In genomic region chr11:116703421-116703820, GRCh38 we compare ENCODE assay signal across 12 cellular contexts.
A peak's percentile ranks its signal among the peaks of the same experiment; 100 is the strongest.
DNase-seq lines count a peak whose midpoint lies in the region; ATAC-seq and TF ChIP-seq lines count a peak whose summit lies in the region.
"Had no signal": no experiment of that assay in that cellular context is flagged by ENCODE, and none has a peak within 500 bp of the region (broad histone marks: within the 10 kb centered on the region; RNA-seq: fewer than 3 reads in every experiment).

No MANE protein-coding gene starts in this region.

- no peak overlapping the region for H3K4me3 Mint-ChIP-seq in memory B cell
- H3K4me3 Mint-ChIP-seq: activated naive CD4-positive, alpha-beta T cell treated with anti-CD3 and anti-CD28 coated beads, Interleukin-2, amount 10 ng/mL, durations not matched to agents 7 days and 5 days; CD4-positive, alpha-beta memory T cell had no signal

- TF ChIP-seq CTCF in SK-N-SH (IDR thresholded peaks at IDR 0.05), result no peak
- no peak for TF ChIP-seq CTCF in left lung (IDR thresholded peaks at IDR 0.05)

- H3K27me3 ChIP-seq in SK-N-SH (ENCODE audit: insufficient read depth) (no peaks in the 10 kb centered on the region), left lung (peaks cover 12 to 28% of the 10 kb centered on the region in 2 donors)

- H3K9me3 ChIP-seq in SK-N-SH (no peaks in the 10 kb centered on the region), left lung (no peaks in the 10 kb centered on the region)
- H3K9me3 ChIP-seq: thoracic aorta had no signal

- H3K9me3 Mint-ChIP-seq in memory B cell, result no peaks in the 10 kb centered on the region
- H3K9me3 Mint-ChIP-seq: activated naive CD4-positive, alpha-beta T cell treated with anti-CD3 and anti-CD28 coated beads, Interleukin-2, amount 10 ng/mL, durations not matched to agents 7 days and 5 days had no signal

- no peaks in the 10 kb centered on the region for H3K36me3 Mint-ChIP-seq in memory B cell
- H3K36me3 Mint-ChIP-seq: activated naive CD4-positive, alpha-beta T cell treated with anti-CD3 and anti-CD28 coated beads, Interleukin-2, amount 10 ng/mL, durations not matched to agents 7 days and 5 days; CD4-positive, alpha-beta memory T cell had no signal

- H3K4me1 ChIP-seq in SK-N-SH (ENCODE audit: control insufficient read depth in 1 of 2, insufficient read depth in 2 of 2, low read depth in 1 of 2, low read length in 1 of 2) (peaks cover 0 to 24% of the 10 kb centered on the region in 2 experiments; a peak in 1 of 4 replicates), left lung (no peaks in the 10 kb centered on the region)

- H4K20me1 ChIP-seq in SK-N-SH (ENCODE audit: insufficient read depth), result no peaks in the 10 kb centered on the region

- intact Hi-C loops in left lung (cut with DNase I), result no loop called here

- POLR2A ChIA-PET in SK-N-SH (lab: Yijun Ruan, JAX), result interaction anchor here (0.6 to 1.7 kb wide), 6 partner anchors 28 to 1629 kb away, joined by 3 to 9 read pairs (median 4); no protein-coding TSS in a partner anchor

- H3K36me3 ChIP-seq in SK-N-SH (replicated peaks in 1 of 2; ENCODE audit: control insufficient read depth in 1 of 2, insufficient read depth in 2 of 2, low read length in 1 of 2), result no peaks in the 10 kb centered on the region
- no peaks in the 10 kb centered on the region for H3K36me3 ChIP-seq in left lung
- H3K36me3 ChIP-seq: thoracic aorta had no signal

- peak; percentile 64 for DNase-seq in COR-L47 (lab: John Stamatoyannopoulos, UW)
- peak; percentile 58 for DNase-seq in NCI-H1436 (lab: John Stamatoyannopoulos, UW)
- DNase-seq in SK-N-SH, result peak; percentile 94
- no peak for DNase-seq in memory B cell (ENCODE audit: low spot score in 2 of 2)
- no peak for DNase-seq in left lung
- no peak for DNase-seq in kidney glomerular epithelial cell (lab: John Stamatoyannopoulos, UW)
- DNase-seq: activated naive CD4-positive, alpha-beta T cell treated with anti-CD3 and anti-CD28 coated beads, Interleukin-2, amount 10 ng/mL, durations not matched to agents 7 days and 5 days; NCI-H2081 treated with DMSO at 0.1 percent for 48 hours had no signal

- H3K9ac ChIP-seq in SK-N-SH, result no peak overlapping the region

- no peak overlapping the region for H3K4me3 ChIP-seq in SK-N-SH (ENCODE audit: low read depth in 2 of 2, low read length in 1 of 2)
- no peak overlapping the region for H3K4me3 ChIP-seq in left lung
- H3K4me3 ChIP-seq: thoracic aorta had no signal

- CTCF ChIA-PET in SK-N-SH (lab: Yijun Ruan, JAX), result interaction anchor here (1.4 to 8.1 kb wide), 3 partner anchors 12 to 30 kb away, joined by 3 to 60 read pairs (median 36); no protein-coding TSS in a partner anchor

- ATAC-seq in memory B cell (ENCODE audit: low read depth) (peak; percentile 12), left lung (no peak), GM21447 (IDR thresholded peaks at IDR 0.05; ENCODE audit: unreplicated experiment) (no peak), GM19452 (IDR thresholded peaks at IDR 0.05; ENCODE audit: unreplicated experiment) (no peak)

- H3K27ac Mint-ChIP-seq in memory B cell, result no peak overlapping the region
- H3K27ac Mint-ChIP-seq: activated naive CD4-positive, alpha-beta T cell treated with anti-CD3 and anti-CD28 coated beads, Interleukin-2, amount 10 ng/mL, durations not matched to agents 7 days and 5 days had no signal

- no peaks in the 10 kb centered on the region for H3K4me1 Mint-ChIP-seq in memory B cell
- H3K4me1 Mint-ChIP-seq: activated naive CD4-positive, alpha-beta T cell treated with anti-CD3 and anti-CD28 coated beads, Interleukin-2, amount 10 ng/mL, durations not matched to agents 7 days and 5 days had no signal

- no peak overlapping the region for H3K4me2 ChIP-seq in SK-N-SH

- no peaks in the 10 kb centered on the region for H3K9me2 ChIP-seq in SK-N-SH

- H3K79me2 ChIP-seq in SK-N-SH (ENCODE audit: insufficient read depth), result no peaks in the 10 kb centered on the region

- peak in 1 of 2 experiments; percentile 38; a peak in 1 of 4 replicates for TF ChIP-seq EP300 in SK-N-SH (IDR thresholded peaks at IDR 0.05; ENCODE audit: borderline replicate concordance in 1 of 2, low read depth in 1 of 2, low read length in 1 of 2)

- H2AFZ ChIP-seq in SK-N-SH (ENCODE audit: low read depth), result no peak overlapping the region

- 8% methylated on average over 7 of the region's 11 CpGs for WGBS in SK-N-SH (ENCODE audit: low lambda C conversion rate)

- H3K27me3 Mint-ChIP-seq in memory B cell, result peaks cover 7% of the 10 kb centered on the region

- peak; percentile 31 for TF ChIP-seq RAD21 in SK-N-SH (IDR thresholded peaks at IDR 0.05; ENCODE audit: low read length)

- H3F3A ChIP-seq in SK-N-SH (replicated peaks; ENCODE audit: insufficient read depth), result no peaks in the 10 kb centered on the region

- peak overlapping the region in 1 of 2 experiments; percentile 95; a peak in 2 of 4 replicates for H3K27ac ChIP-seq in SK-N-SH (ENCODE audit: low read depth in 2 of 2, low read length in 1 of 2)
- H3K27ac ChIP-seq in left lung, result no peak overlapping the region
- H3K27ac ChIP-seq: thoracic aorta had no signal

TF ChIP-seq in SK-N-SH, 30 proteins besides CTCF, POLR2A, EP300 and RAD21:
- TF ChIP-seq RFX5 (IDR thresholded peaks at IDR 0.05; ENCODE audit: low read length), result peak; percentile 56; the same call in 1 of the 2 replicates
- 0 out of 2 replicates have a peak, but pooled peaks have one; percentile 47 for TF ChIP-seq FOXJ3 (CRISPR knock-in tag; IDR thresholded peaks at IDR 0.05)
- TF ChIP-seq CHD2 (IDR thresholded peaks at IDR 0.05; ENCODE audit: low read length, partially characterized antibody), result peak; percentile 72
- TF ChIP-seq MXI1 (IDR thresholded peaks at IDR 0.05; ENCODE audit: low read depth, low read length), result no peak
- TF ChIP-seq, protein P1, sequence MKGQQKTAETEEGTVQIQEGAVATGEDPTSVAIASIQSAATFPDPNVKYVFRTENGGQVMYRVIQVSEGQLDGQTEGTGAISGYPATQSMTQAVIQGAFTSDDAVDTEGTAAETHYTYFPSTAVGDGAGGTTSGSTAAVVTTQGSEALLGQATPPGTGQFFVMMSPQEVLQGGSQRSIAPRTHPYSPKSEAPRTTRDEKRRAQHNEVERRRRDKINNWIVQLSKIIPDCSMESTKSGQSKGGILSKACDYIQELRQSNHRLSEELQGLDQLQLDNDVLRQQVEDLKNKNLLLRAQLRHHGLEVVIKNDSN (IDR thresholded peaks at IDR 0.05; ENCODE audit: borderline replicate concordance, low read depth), result no peak

Comparison
In these comparisons a context has a peak if more than half of its experiments do, and no peak if none do; other contexts are left out.
1. DNase-seq: peak in COR-L47 (single experiment), NCI-H1436 (single experiment) and SK-N-SH (single experiment); none in memory B cell (0 of 2), left lung (0 of 2) and kidney glomerular epithelial cell (single experiment).